In the genomic region with DNA sequence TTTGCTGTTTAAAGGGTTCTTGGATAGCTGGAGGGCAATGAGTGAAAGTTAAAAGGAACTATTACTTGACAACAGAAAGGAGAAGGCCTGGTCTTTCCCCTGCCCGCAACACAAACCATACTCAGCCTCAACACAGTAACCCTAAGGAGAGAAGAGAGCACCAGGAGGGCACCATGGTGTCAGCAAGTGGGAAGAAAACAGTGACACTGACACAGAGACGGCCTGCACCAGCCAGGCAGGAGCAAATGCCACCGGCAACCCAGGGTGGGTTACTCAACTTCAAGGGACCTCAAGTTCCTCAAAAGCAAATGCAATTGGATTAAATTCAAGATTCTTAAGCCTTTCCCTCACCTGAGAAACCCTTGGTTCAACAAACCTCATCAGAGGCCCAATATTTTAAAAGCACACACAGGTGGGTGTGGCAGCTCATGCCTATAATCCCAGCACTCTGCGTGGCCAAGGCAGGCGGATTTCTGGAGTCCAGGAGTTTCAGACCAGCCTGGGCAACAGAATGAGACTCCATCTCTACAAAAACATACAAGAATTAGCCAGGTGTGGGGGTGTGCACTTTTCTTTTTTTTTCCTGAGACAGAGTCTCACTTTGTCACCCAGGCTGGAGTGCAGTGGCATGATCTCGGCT, we compare ENCODE assay signal across 24 cellular contexts. TPM values are rescaled to one million over a fixed set of nuclear protein-coding genes. Genes with fewer than 3 reads are reported as not detected.
DNase-seq lines count a peak whose midpoint lies in the region; ATAC-seq and TF ChIP-seq lines count a peak whose summit lies in the region.
"Had no signal": no experiment of that assay in that cellular context is flagged by ENCODE, and none has a peak within 500 bp of the region (broad histone marks: within the 10 kb centered on the region; RNA-seq: fewer than 3 reads in every experiment).

No MANE protein-coding gene starts in this region.

- DNase-seq in SKM-1 treated with dmso at 0.1 percent for 144 hours (lab: John Stamatoyannopoulos, UW; ENCODE audit: unreplicated experiment) (peak; percentile 57), SKM-1 (lab: John Stamatoyannopoulos, UW; ENCODE audit: unreplicated experiment) (no peak), RWPE1 (ENCODE audit: low spot score) (no peak), neural crest cell (ENCODE audit: low read depth, low spot score) (no peak), NCI-H1105 treated with DMSO at 0.1 percent for 48 hours (lab: John Stamatoyannopoulos, UW) (no peak), DMS 273 treated with DMSO at 0.1 percent for 48 hours (lab: John Stamatoyannopoulos, UW) (no peak)
- DNase-seq: 8988T, ACHN, H9, Karpas-422, NCI-H1048, NCI-H1436, NCI-H187, NCI-H2081 treated with DMSO at 0.1 percent for 48 hours, NCI-H2171, NCI-H226, NCI-H510A, NCI-H69, SJCRH30 had no signal

- ATAC-seq in GM21825 (IDR thresholded peaks at IDR 0.05; ENCODE audit: unreplicated experiment), result no peak
- ATAC-seq: Right ventricle myocardium inferior, SK-N-SH treated with all-trans-retinoic acid at 6 μM for 48 hours had no signal

- peak overlapping the region; percentile 1; the same call in 1 of the 2 replicates for H3K27ac ChIP-seq in RWPE1
- H3K27ac ChIP-seq: SJCRH30 had no signal

- no peaks in the 10 kb centered on the region for H3K36me3 Mint-ChIP-seq in neural crest cell (ENCODE audit: low read depth)

- no peak overlapping the region for H3K4me3 Mint-ChIP-seq in neural crest cell
- H3K4me3 Mint-ChIP-seq: GM23338, H9 had no signal

- TF ChIP-seq CTCF in RWPE1 (conservative IDR thresholded peaks at IDR 0.05; ENCODE audit: low read depth) (no peak), neural crest cell (conservative IDR thresholded peaks at IDR 0.05) (no peak)

- H3K4me1 Mint-ChIP-seq in neural crest cell, result peaks cover 2% of the 10 kb centered on the region
- H3K4me1 Mint-ChIP-seq: GM23338 had no signal

- POLR2A ChIA-PET in RWPE1 (lab: Yijun Ruan, JAX; ENCODE audit: low non-redundant PET), result interaction anchor here (0.6 kb wide), 1 partner anchor 201 kb away, joined by 3 read pairs; no protein-coding TSS in a partner anchor

- H3K27ac Mint-ChIP-seq in neural crest cell (ENCODE audit: unreplicated experiment), result peak overlapping the region; percentile 57
- H3K27ac Mint-ChIP-seq: GM23338 had no signal

- H3K9me3 Mint-ChIP-seq in neural crest cell, result no peaks in the 10 kb centered on the region
- H3K9me3 Mint-ChIP-seq: GM23338, H9 had no signal

- CTCF ChIA-PET in RWPE1 (lab: Yijun Ruan, JAX), result no interaction called here

- H3K27me3 Mint-ChIP-seq in neural crest cell (ENCODE audit: low read depth), result no peaks in the 10 kb centered on the region

RNA-seq across cellular contexts. Expression of a gene that starts 52.3 kb away (rescaled TPM):
- not detected in 2 replicates for total RNA-seq in neural crest cell
- total RNA-seq: HepG2 had no signal
